In the genomic region with DNA sequence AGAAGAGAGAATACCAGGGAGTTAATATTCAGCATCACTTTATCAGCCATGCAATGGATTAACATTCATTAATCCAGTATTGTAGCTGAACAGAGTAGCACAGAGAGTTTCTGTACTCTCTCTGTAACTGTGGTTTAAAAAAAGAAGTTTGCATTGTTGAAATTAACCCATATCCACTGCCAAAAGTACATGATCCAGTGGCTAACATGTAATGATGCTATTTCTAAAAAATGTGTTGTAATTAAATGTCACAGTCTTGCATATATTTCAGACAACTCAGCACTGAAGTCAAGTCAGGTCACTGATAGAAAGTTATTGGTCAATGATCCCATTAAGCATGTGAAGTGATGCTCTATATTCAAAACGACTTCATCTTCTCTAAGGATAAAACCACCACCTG, we compare ENCODE assay signal across 1 cellular context.
TF ChIP-seq lines count a peak whose summit lies in the region.

No MANE protein-coding gene starts in this region.

TF ChIP-seq in IMR-90, 13 proteins besides CTCF, POLR2A, EP300 and RAD21:
- no peak for TF ChIP-seq BHLHE40 (IDR thresholded peaks at IDR 0.05; ENCODE audit: low read depth, low read length)
- TF ChIP-seq CEBPB (IDR thresholded peaks at IDR 0.05; ENCODE audit: low read depth, low read length), result 0 out of 2 replicates have a peak, but pooled peaks have one; percentile 27
- TF ChIP-seq MAFK (IDR thresholded peaks at IDR 0.05; ENCODE audit: low read depth, low read length), result no peak
